18 cellular contexts compared by ENCODE assay signal in the genomic region with DNA sequence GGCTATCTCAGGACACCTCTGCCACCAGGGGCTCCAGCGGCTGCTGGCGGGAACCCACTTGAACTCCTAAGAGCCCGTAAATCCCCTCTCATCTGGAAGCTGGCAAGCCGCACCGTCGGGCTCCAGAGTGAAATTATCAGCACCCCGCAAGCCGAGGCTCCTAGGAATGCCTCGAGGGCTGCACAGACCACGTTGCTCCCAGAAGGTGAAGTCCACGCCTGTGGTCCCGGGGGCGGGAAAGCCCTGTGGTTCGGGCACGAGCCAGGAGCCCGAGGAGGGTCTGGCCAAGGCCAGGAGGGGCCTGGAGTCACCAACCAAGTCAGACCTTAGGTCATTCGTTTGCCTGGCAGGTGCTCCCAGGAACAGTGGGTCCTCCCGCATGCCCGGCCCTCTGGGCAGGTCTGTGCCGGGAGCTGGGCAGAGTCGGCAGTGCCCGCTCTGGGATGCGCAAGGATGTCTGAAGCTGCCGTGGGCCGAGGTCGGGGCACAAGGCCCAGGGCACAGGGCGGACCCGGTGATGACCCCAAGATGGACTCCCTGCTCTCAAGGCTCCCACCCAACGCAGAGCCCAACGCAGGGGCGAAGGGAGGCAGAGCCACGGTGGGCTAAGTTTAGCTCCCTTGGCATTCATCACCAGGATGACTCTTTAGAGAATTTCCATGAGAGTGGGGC. TPM values are rescaled to one million over a fixed set of nuclear protein-coding genes. Genes with fewer than 3 reads are reported as not detected.
DNase-seq lines count a peak whose midpoint lies in the region; ATAC-seq and TF ChIP-seq lines count a peak whose summit lies in the region.
"Had no signal": no experiment of that assay in that cellular context is flagged by ENCODE, and none has a peak within 500 bp of the region (broad histone marks: within the 10 kb centered on the region; RNA-seq: fewer than 3 reads in every experiment).

No MANE protein-coding gene starts in this region.

- ATAC-seq in left ventricle myocardium superior (no peak), activated B cell treated with CpG ODN at 0.5 μM for 24 hours (ENCODE audit: low read depth) (no peak)

- no peaks in the 10 kb centered on the region for H3K36me3 ChIP-seq in osteoblast (ENCODE audit: insufficient read depth, low read length)
- H3K36me3 ChIP-seq: HAP-1 had no signal

- peak; percentile 70 for DNase-seq in cardiac septum (ENCODE audit: low spot score)
- DNase-seq in left ventricle myocardium superior: no peak
- peak; percentile 12 for DNase-seq in activated B cell treated with CpG ODN at 0.5 μM for 24 hours
- DNase-seq in osteoblast (ENCODE audit: insufficient read length, low spot score, missing footprints): peak; percentile 38
- peak; percentile 68 for DNase-seq in type B pancreatic cell (ENCODE audit: extremely low spot score, unreplicated experiment)
- DNase-seq in NCI-H69 (lab: John Stamatoyannopoulos, UW): no peak
- no peak for DNase-seq in LoVo (ENCODE audit: low spot score)
- no peak for DNase-seq in GM13977 (ENCODE audit: low spot score)
- DNase-seq: Caco-2, NCI-H1048, NCI-H1694, NCI-H2107, NCI-H226, NCI-H526, OCI-M1 had no signal

- no peaks in the 10 kb centered on the region for H3K4me1 Mint-ChIP-seq in activated B cell treated with CpG ODN at 0.5 μM for 24 hours
- H3K4me1 Mint-ChIP-seq in type B pancreatic cell (ENCODE audit: unreplicated experiment): no peaks in the 10 kb centered on the region

- in situ Hi-C loops in GM13977 (cut with MboI; ENCODE audit: low pct_unique_long_range_greater_than_20kb, low sequenced_read_pairs, unreplicated experiment): no loop called here

- H3K9me3 Mint-ChIP-seq in activated B cell treated with CpG ODN at 0.5 μM for 24 hours: no peaks in the 10 kb centered on the region
- H3K9me3 Mint-ChIP-seq in type B pancreatic cell: no peaks in the 10 kb centered on the region

- no peak overlapping the region for H3K4me2 ChIP-seq in osteoblast (ENCODE audit: insufficient read depth, low read length)

- CTCF ChIA-PET in activated B cell treated with CpG ODN at 0.5 μM for 24 hours (lab: Charles Lee): no interaction called here

- intact Hi-C loops in cardiac septum (cut with DNase I): no loop called here
- intact Hi-C loops in left ventricle myocardium superior (cut with micrococcal nuclease): no loop called here
- intact Hi-C loops in activated B cell treated with CpG ODN at 0.5 μM for 24 hours (cut with micrococcal nuclease): no loop called here

- no peaks in the 10 kb centered on the region for H3K79me2 ChIP-seq in osteoblast (ENCODE audit: insufficient read depth, low read length)

- H2AFZ ChIP-seq in osteoblast (ENCODE audit: low read length): no peak overlapping the region

- POLR2A ChIA-PET in activated B cell treated with CpG ODN at 0.5 μM for 24 hours (lab: Charles Lee): no interaction called here

- no peaks in the 10 kb centered on the region for H3K4me1 ChIP-seq in osteoblast (ENCODE audit: insufficient read depth, low read length)
- H3K4me1 ChIP-seq: Caco-2, HAP-1 had no signal

- H3K27ac ChIP-seq in osteoblast (ENCODE audit: low read depth, low read length): no peak overlapping the region

- no peak overlapping the region for H3K27ac Mint-ChIP-seq in activated B cell treated with CpG ODN at 0.5 μM for 24 hours
- no peak overlapping the region for H3K27ac Mint-ChIP-seq in type B pancreatic cell

- H3K36me3 Mint-ChIP-seq in activated B cell treated with CpG ODN at 0.5 μM for 24 hours (ENCODE audit: low read depth) (no peaks in the 10 kb centered on the region), type B pancreatic cell (no peaks in the 10 kb centered on the region)

- H3K27me3 ChIP-seq in osteoblast (ENCODE audit: insufficient read depth, low read length): no peaks in the 10 kb centered on the region

- no peak overlapping the region for H3K4me3 ChIP-seq in osteoblast (ENCODE audit: insufficient read depth, low read length)
- H3K4me3 ChIP-seq: HAP-1 had no signal

- no peaks in the 10 kb centered on the region for H4K20me1 ChIP-seq in osteoblast (ENCODE audit: insufficient read depth, low read length)

- no peaks in the 10 kb centered on the region for H3K9me3 ChIP-seq in osteoblast (ENCODE audit: low read depth, low read length)
- H3K9me3 ChIP-seq: Caco-2, HAP-1 had no signal

- TF ChIP-seq CTCF in activated B cell treated with CpG ODN at 0.5 μM for 24 hours (IDR thresholded peaks at IDR 0.05): no peak
- TF ChIP-seq CTCF in osteoblast (IDR thresholded peaks at IDR 0.05; ENCODE audit: extremely low read depth, low read depth, low read length): no peak
- no peak for TF ChIP-seq CTCF in type B pancreatic cell (conservative IDR thresholded peaks at IDR 0.05)
- no peak for TF ChIP-seq CTCF in GM13977 (IDR thresholded peaks at IDR 0.05; ENCODE audit: extremely low read depth, insufficient read depth, missing control alignments)

- H3K27me3 Mint-ChIP-seq in activated B cell treated with CpG ODN at 0.5 μM for 24 hours (no peaks in the 10 kb centered on the region), type B pancreatic cell (peaks cover 5% of the 10 kb centered on the region)

- H3K4me3 Mint-ChIP-seq in activated B cell treated with CpG ODN at 0.5 μM for 24 hours: no peak overlapping the region
- no peak overlapping the region for H3K4me3 Mint-ChIP-seq in type B pancreatic cell

RNA-seq across cellular contexts. Expression of gene ACTRT2, which starts 8.9 kb away (rescaled TPM):
- total RNA-seq in cardiac septum (not detected), left ventricle myocardium superior (not detected), activated B cell treated with CpG ODN at 0.5 μM for 24 hours (not detected in 2 replicates), osteoblast (not detected in 2 replicates), type B pancreatic cell (ENCODE audit: low replicate concordance) (not detected in 2 replicates)
- total RNA-seq: A673, Caco-2, HT1080 had no signal

RNA-seq across cellular contexts. Expression of gene PRDM16, which starts 38.9 kb away (rescaled TPM):
- total RNA-seq in cardiac septum (12.9 TPM), left ventricle myocardium superior (17.7 TPM), activated B cell treated with CpG ODN at 0.5 μM for 24 hours (not detected in 2 replicates), osteoblast (6.5 and 8.3 TPM in 2 replicates), type B pancreatic cell (ENCODE audit: low replicate concordance) (10.3 and 23.6 TPM in 2 replicates)
- total RNA-seq: HT1080 had no signal

Comparison
In these comparisons a context has a peak if more than half of its experiments do, and no peak if none do; other contexts are left out.
1. DNase-seq: peak in cardiac septum (single experiment), activated B cell treated with CpG ODN at 0.5 μM for 24 hours (single experiment), osteoblast (single experiment) and type B pancreatic cell (single experiment); none in left ventricle myocardium superior (single experiment), NCI-H69 (single experiment), LoVo (single experiment) and GM13977 (single experiment).